24 cellular contexts compared by ENCODE assay signal in genomic region chr12:122544537-122544936, GRCh38. TPM values are rescaled to one million over a fixed set of nuclear protein-coding genes. Genes with fewer than 3 reads are reported as not detected.
A peak's percentile ranks its signal among the peaks of the same experiment; 100 is the strongest.
DNase-seq lines count a peak whose midpoint lies in the region; ATAC-seq, FAIRE-seq and TF ChIP-seq lines count a peak whose summit lies in the region.
"Had no signal": no experiment of that assay in that cellular context is flagged by ENCODE, and none has a peak within 500 bp of the region (broad histone marks: within the 10 kb centered on the region; RNA-seq: fewer than 3 reads in every experiment).

No MANE protein-coding gene starts in this region.

- SMC1A ChIA-PET in GM12878 (lab: Charles Lee; ENCODE audit: uncharacterized antibody, unreplicated experiment) = interaction anchor here (1.1 to 2.6 kb wide), 3 partner anchors 15 to 71 kb away, joined by 3 to 9 read pairs (median 5); partner anchors contain the start of gene ZCCHC8

- no peaks in the 10 kb centered on the region for H3K27me3 ChIP-seq in GM12878 (replicated peaks in 1 of 2; ENCODE audit: control insufficient read depth in 2 of 2, insufficient read depth in 2 of 2, low read length in 1 of 2)
- H3K27me3 ChIP-seq in brain microvascular endothelial cell (replicated peaks) = no peaks in the 10 kb centered on the region
- H3K27me3 ChIP-seq in Karpas-422 (ENCODE audit: low read length) = no peaks in the 10 kb centered on the region
- H3K27me3 ChIP-seq: SJSA1 had no signal

- H3K9me2 ChIP-seq in Karpas-422 (replicated peaks; ENCODE audit: insufficient read depth, low read length) = no peaks in the 10 kb centered on the region

- H3K4me3 ChIP-seq in A549 (no peak overlapping the region), GM12878 (peak overlapping the region; percentile 27; the same call in 1 of the 2 replicates), brain microvascular endothelial cell (ENCODE audit: low read depth, low read length) (no peak overlapping the region), Karpas-422 (ENCODE audit: low read length) (no peak overlapping the region)
- H3K4me3 ChIP-seq: SJSA1 had no signal

- no peak for TF ChIP-seq POLR2A in A549 (IDR thresholded peaks at IDR 0.05; ENCODE audit: low read length)
- no peak for TF ChIP-seq POLR2A in GM12878 (IDR thresholded peaks at IDR 0.05; ENCODE audit: low read depth, low read length)

- 93% methylated on average over 2 of the region's 2 CpGs for WGBS in A549 (ENCODE audit: missing lambda C conversion rate)
- WGBS in GM12878 (ENCODE audit: insufficient coverage, insufficient replicate concordance, low lambda C conversion rate, missing lambda C conversion rate) = 38% methylated on average over 2 of the region's 2 CpGs

- H3K27ac ChIP-seq in A549 (no peak overlapping the region), GM12878 (ENCODE audit: control insufficient read depth, insufficient read depth) (peak overlapping the region; percentile 76), brain microvascular endothelial cell (no peak overlapping the region), Karpas-422 (ENCODE audit: low read length) (no peak overlapping the region)
- H3K27ac ChIP-seq: SJSA1 had no signal

- RAD21 ChIA-PET in GM12878 (lab: Charles Lee; ENCODE audit: unreplicated experiment) = interaction anchor here (1.2 to 1.4 kb wide), 2 partner anchors 15 to 44 kb away, joined by 4 to 6 read pairs; partner anchors contain the start of gene ZCCHC8

- no peaks in the 10 kb centered on the region for H3K4me1 ChIP-seq in A549
- peaks cover 18% of the 10 kb centered on the region for H3K4me1 ChIP-seq in GM12878 (ENCODE audit: control insufficient read depth, insufficient read depth, low read length)
- peaks cover 14% of the 10 kb centered on the region for H3K4me1 ChIP-seq in Karpas-422 (ENCODE audit: low read length)
- H3K4me1 ChIP-seq: SJSA1 had no signal

- peaks cover 0 to 14% of the 10 kb centered on the region in 2 experiments; a peak in 3 of 4 replicates for H3K36me3 ChIP-seq in GM12878 (ENCODE audit: control insufficient read depth in 2 of 2, insufficient read depth in 2 of 2, low read length in 1 of 2)
- H3K36me3 ChIP-seq in brain microvascular endothelial cell (replicated peaks) = peaks cover 7% of the 10 kb centered on the region
- H3K36me3 ChIP-seq in Karpas-422 (ENCODE audit: insufficient read depth, low read length) = peaks cover 36% of the 10 kb centered on the region

- intact Hi-C loops in GM12878 (cut with micrococcal nuclease; ENCODE audit: unreplicated experiment) = no loop called here

- H4K20me1 ChIP-seq in GM12878 (ENCODE audit: control insufficient read depth, insufficient read depth) = no peaks in the 10 kb centered on the region
- 0 out of 2 replicates have a peak, but pooled peaks cover 3% of the 10 kb centered on the region for H4K20me1 ChIP-seq in Karpas-422 (ENCODE audit: insufficient read depth, low read depth, low read length)

- in situ Hi-C loops in GM13977 (cut with MboI; ENCODE audit: low pct_unique_long_range_greater_than_20kb, low sequenced_read_pairs, unreplicated experiment) = no loop called here
- in situ Hi-C loops in GM12878 (cut with MboI) = no loop called here
- in situ Hi-C loops in brain microvascular endothelial cell (cut with HindIII; ENCODE audit: low pct_ligation_motif_present, low sequenced_read_pairs) = no loop called here

- CTCF ChIA-PET in A549 (lab: Yijun Ruan, JAX) = no interaction called here
- CTCF ChIA-PET in GM12878 (lab: Yijun Ruan, JAX) = interaction anchor here (0.7 to 1.0 kb wide), 3 partner anchors 71 to 145 kb away, joined by 3 to 4 read pairs (median 4); no protein-coding TSS in a partner anchor

- POLR2A ChIA-PET in A549 (lab: Yijun Ruan, JAX) (no interaction called here), GM12878 (lab: Charles Lee) (interaction anchor here (0.8 to 1.1 kb wide), 2 partner anchors 9 to 44 kb away, joined by 4 read pairs; partner anchors contain the start of gene ZCCHC8)

- H2AFZ ChIP-seq in GM12878 (ENCODE audit: control insufficient read depth, low read depth, low read length) (peak overlapping the region; percentile 51), Karpas-422 (ENCODE audit: low read length) (no peak overlapping the region)

- TF ChIP-seq RAD21 in A549 (conservative IDR thresholded peaks at IDR 0.05 in 1 of 2, IDR thresholded peaks at IDR 0.05 in 1 of 2) = no peak
- TF ChIP-seq RAD21 in GM12878 (IDR thresholded peaks at IDR 0.05; ENCODE audit: insufficient read depth, low read depth, low read length) = no peak

- TF ChIP-seq CTCF in A549 (IDR thresholded peaks at IDR 0.05) (no peak), GM13977 (IDR thresholded peaks at IDR 0.05; ENCODE audit: extremely low read depth, insufficient read depth, missing control alignments) (no peak), GM12878 (IDR thresholded peaks at IDR 0.05 in 2 of 3, conservative IDR thresholded peaks at IDR 0.05 in 1 of 3; ENCODE audit: control insufficient read depth in 2 of 3, extremely low read depth in 1 of 3, insufficient read depth in 1 of 3, low read depth in 3 of 3, low read length in 3 of 3) (no peak), brain microvascular endothelial cell (IDR thresholded peaks at IDR 0.05; ENCODE audit: low read depth, low read length, missing control alignments) (no peak)

- BruUV-seq in GM12878 (replicated peaks; lab: Mats Ljungman, UMichigan) = no TSS peak

- H3K9ac ChIP-seq in GM12878 (ENCODE audit: control insufficient read depth, insufficient read depth, low read length) = no peak overlapping the region
- H3K9ac ChIP-seq in Karpas-422 (ENCODE audit: low read length) = no peak overlapping the region

- FAIRE-seq in A549 (lab: Jason Lieb, UNC) = peak; percentile 7
- no peak for FAIRE-seq in GM12878 (lab: Jason Lieb, UNC)
- FAIRE-seq: D721Med, RCC 7860 had no signal

- ATAC-seq in A549 (no peak), HG02798 (IDR thresholded peaks at IDR 0.05; ENCODE audit: poor library complexity, unreplicated experiment) (peak; percentile 37), GM12878 (peak; percentile 82), GM19324 (IDR thresholded peaks at IDR 0.05; ENCODE audit: low FRiP score, unreplicated experiment) (no peak)

- H3K9me3 ChIP-seq in A549 (no peaks in the 10 kb centered on the region), GM12878 (replicated peaks; ENCODE audit: control insufficient read depth, insufficient read depth, low read length) (no peaks in the 10 kb centered on the region), Karpas-422 (ENCODE audit: low read length) (no peaks in the 10 kb centered on the region)
- H3K9me3 ChIP-seq: SJSA1 had no signal

- DNase-seq in A549 (ENCODE audit: low read depth in 1 of 2, low spot score in 1 of 2) (no peak), GM13977 (ENCODE audit: low spot score) (peak; percentile 17), GM12878 (ENCODE audit: low read depth, low spot score) (no peak), brain microvascular endothelial cell (no peak), Karpas-422 (no peak)
- DNase-seq: 8988T, AML-193, EL, GF-D8, GOT3, HCEC 1CT, NCI-H1092 treated with DMSO at 0.1 percent for 48 hours, NCI-H146, NCI-H2029 treated with DMSO at 0.1 percent for 48 hours, NCI-H226, NCI-H510A treated with DMSO at 0.1 percent for 48 hours, NCI-H748 treated with DMSO at 0.1 percent for 48 hours, OCI-M1, T-helper 9 cell had no signal

- TF ChIP-seq EP300 in A549 (IDR thresholded peaks at IDR 0.05) (no peak), GM12878 (IDR thresholded peaks at IDR 0.05; ENCODE audit: borderline replicate concordance in 1 of 2, control insufficient read depth in 1 of 2, low read depth in 2 of 2, low read length in 2 of 2) (no peak)

- no peaks in the 10 kb centered on the region; the same call in 1 of the 2 replicates for H3K79me2 ChIP-seq in GM12878 (ENCODE audit: control insufficient read depth, insufficient read depth, low read length)
- no peaks in the 10 kb centered on the region for H3K79me2 ChIP-seq in Karpas-422 (ENCODE audit: low read length)

- H3K4me2 ChIP-seq in A549 (no peak overlapping the region), GM12878 (ENCODE audit: control insufficient read depth, insufficient read depth) (peak overlapping the region; percentile 68), Karpas-422 (ENCODE audit: low read depth, low read length, poor library complexity, severe bottlenecking) (no peak overlapping the region)

RNA-seq across cellular contexts. Expression of gene KNTC1, which starts 17.5 kb away (rescaled TPM):
- 61.1 and 68.7 TPM in 2 replicates for polyA plus RNA-seq in A549 (2011; rRNA removed)
- polyA plus RNA-seq in A549 (2012; cell fraction: cytosol; rRNA removed) = 26.6 and 29.2 TPM in 2 replicates
- 80.4 and 119 TPM in 2 replicates for polyA plus RNA-seq in A549 (2012; cell fraction: nucleus; rRNA removed)
- polyA plus RNA-seq in A549 (2017; fragmentation: RNase III; extraction: RNeasy Plus Mini Kit Qiagen cat#74134 plus additional on column Dnase treatment) = 30.6 to 34.3 TPM (median 33.8 TPM) in 3 replicates
- 53.5 and 53.8 TPM in 2 replicates for polyA minus RNA-seq in A549 (2011; rRNA and poly(A)+ RNA removed)
- 424 and 439 TPM in 2 replicates for total RNA-seq in GM12878 (2013; cell fraction: nucleolus; rRNA removed)
- 91.4 and 102 TPM in 2 replicates for total RNA-seq in GM12878 (2014; rRNA removed)
- total RNA-seq in GM12878 (2014; rRNA removed; fragmentation: Illumina TruSeq; extraction: Trizol) = 118 and 120 TPM in 2 replicates
- 63.0 and 68.3 TPM in 2 replicates for total RNA-seq in GM12878 (2021)
- 27.9 TPM for polyA plus RNA-seq in GM12878 (2011; ENCODE audit: low read depth)
- 88.6 and 112 TPM in 2 replicates for polyA plus RNA-seq in GM12878 (2011; rRNA removed)
- 41.4 and 51.7 TPM in 2 replicates for polyA plus RNA-seq in GM12878 (2011; cell fraction: cytosol; rRNA removed)
- 199 and 216 TPM in 2 replicates for polyA plus RNA-seq in GM12878 (2011; cell fraction: nucleus; rRNA removed)
- 43.3 and 48.1 TPM in 2 replicates for polyA plus RNA-seq in GM12878 (2012)
- polyA plus RNA-seq in GM12878 (2014; fragmentation: Illumina TruSeq; extraction: Trizol) = 84.2 and 111 TPM in 2 replicates
- polyA plus RNA-seq in GM12878 (2014; fragmentation: Nextera tagmentation; extraction: Ambion mirVana) = 10 to 100 TPM; 37.2 to 38.3 TPM
- polyA plus RNA-seq in GM12878 (2014; rRNA removed) = 80.2 and 95.0 TPM in 2 replicates
- polyA plus RNA-seq in GM12878 (2016; fragmentation: Nextera tagmentation; extraction: Ambion mirVana) = 10 to 100 TPM; 52.9 to 64.8 TPM
- 92.1 and 101 TPM in 2 replicates for polyA minus RNA-seq in GM12878 (2011; rRNA and poly(A)+ RNA removed)
- polyA minus RNA-seq in GM12878 (2011; cell fraction: cytosol; rRNA and poly(A)+ RNA removed) = 27.3 and 41.9 TPM in 2 replicates
- polyA minus RNA-seq in GM12878 (2011; cell fraction: nucleus; rRNA and poly(A)+ RNA removed) = 88.3 and 135 TPM in 2 replicates
- 25.4 and 65.9 TPM in 2 replicates for total RNA-seq in Karpas-422 (2014; rRNA removed; shearing (Covaris generic); ENCODE audit: low replicate concordance)

RNA-seq across cellular contexts. Expression of gene RSRC2, which starts 17.8 kb away (rescaled TPM):
- polyA plus RNA-seq in A549 (2011; rRNA removed) (43.0 and 83.3 TPM in 2 replicates), A549 (2017; fragmentation: RNase III; extraction: RNeasy Plus Mini Kit Qiagen cat#74134 plus additional on column Dnase treatment) (72.2 to 75.3 TPM (median 72.8 TPM) in 3 replicates), GM12878 (2011; rRNA removed) (78.4 and 117 TPM in 2 replicates), GM12878 (2014; fragmentation: Illumina TruSeq; extraction: Trizol) (112 and 155 TPM in 2 replicates), GM12878 (2014; fragmentation: Nextera tagmentation; extraction: Ambion mirVana) (10 to 100 TPM; 49.8 to 52.3 TPM), GM12878 (2014; rRNA removed) (56.5 and 63.2 TPM in 2 replicates), GM12878 (2016; fragmentation: Nextera tagmentation; extraction: Ambion mirVana) (10 to 100 TPM; 56.2 to 62.7 TPM)
- 17.7 and 24.0 TPM in 2 replicates for polyA plus RNA-seq in A549 (2012; cell fraction: cytosol; rRNA removed)
- polyA plus RNA-seq in A549 (2012; cell fraction: nucleus; rRNA removed) = 21.8 and 27.1 TPM in 2 replicates
- polyA minus RNA-seq in A549 (2011; rRNA and poly(A)+ RNA removed) = 20.0 and 20.8 TPM in 2 replicates
- 286 and 330 TPM in 2 replicates for total RNA-seq in GM12878 (2013; cell fraction: nucleolus; rRNA removed)
- total RNA-seq in GM12878 (2014; rRNA removed) (53.1 and 58.6 TPM in 2 replicates), GM12878 (2014; rRNA removed; fragmentation: Illumina TruSeq; extraction: Trizol) (111 and 114 TPM in 2 replicates), GM12878 (2021) (50.3 and 58.4 TPM in 2 replicates)
- polyA plus RNA-seq in GM12878 (2011; ENCODE audit: low read depth) = 48.7 TPM
- polyA plus RNA-seq in GM12878 (2011; cell fraction: cytosol; rRNA removed) = 19.2 and 20.0 TPM in 2 replicates
- polyA plus RNA-seq in GM12878 (2011; cell fraction: nucleus; rRNA removed) = 101 and 108 TPM in 2 replicates
- polyA plus RNA-seq in GM12878 (2012) = 62.0 and 71.1 TPM in 2 replicates
- 25.2 and 30.7 TPM in 2 replicates for polyA minus RNA-seq in GM12878 (2011; rRNA and poly(A)+ RNA removed)
- 11.7 and 14.7 TPM in 2 replicates for polyA minus RNA-seq in GM12878 (2011; cell fraction: cytosol; rRNA and poly(A)+ RNA removed)
- 40.9 and 71.0 TPM in 2 replicates for polyA minus RNA-seq in GM12878 (2011; cell fraction: nucleus; rRNA and poly(A)+ RNA removed)
- 71.4 and 71.9 TPM in 2 replicates for total RNA-seq in Karpas-422 (2014; rRNA removed; shearing (Covaris generic); ENCODE audit: low replicate concordance)

RNA-seq across cellular contexts. Expression of gene ZCCHC8, which starts 43.8 kb away (rescaled TPM):
- polyA plus RNA-seq in A549 (2011; rRNA removed) (35.6 and 40.1 TPM in 2 replicates), A549 (2017; fragmentation: RNase III; extraction: RNeasy Plus Mini Kit Qiagen cat#74134 plus additional on column Dnase treatment) (20.9 to 23.2 TPM (median 21.1 TPM) in 3 replicates), GM12878 (2011; rRNA removed) (26.2 and 36.2 TPM in 2 replicates), GM12878 (2014; fragmentation: Illumina TruSeq; extraction: Trizol) (34.8 and 46.5 TPM in 2 replicates), GM12878 (2014; fragmentation: Nextera tagmentation; extraction: Ambion mirVana) (1 to 10 TPM; 8.8 to 9.4 TPM), GM12878 (2014; rRNA removed) (21.1 and 21.8 TPM in 2 replicates), GM12878 (2016; fragmentation: Nextera tagmentation; extraction: Ambion mirVana) (10 to 100 TPM; 16.9 to 18.7 TPM)
- polyA plus RNA-seq in A549 (2012; cell fraction: cytosol; rRNA removed) = 17.0 and 18.9 TPM in 2 replicates
- 27.9 and 41.5 TPM in 2 replicates for polyA plus RNA-seq in A549 (2012; cell fraction: nucleus; rRNA removed)
- 22.8 and 23.7 TPM in 2 replicates for polyA minus RNA-seq in A549 (2011; rRNA and poly(A)+ RNA removed)
- total RNA-seq in GM12878 (2013; cell fraction: nucleolus; rRNA removed) = 92.1 and 101 TPM in 2 replicates
- total RNA-seq in GM12878 (2014; rRNA removed) (23.6 and 25.1 TPM in 2 replicates), GM12878 (2014; rRNA removed; fragmentation: Illumina TruSeq; extraction: Trizol) (28.9 and 30.3 TPM in 2 replicates), GM12878 (2021) (20.6 and 22.2 TPM in 2 replicates)
- 10.1 TPM for polyA plus RNA-seq in GM12878 (2011; ENCODE audit: low read depth)
- 19.7 and 20.7 TPM in 2 replicates for polyA plus RNA-seq in GM12878 (2011; cell fraction: cytosol; rRNA removed)
- polyA plus RNA-seq in GM12878 (2011; cell fraction: nucleus; rRNA removed) = 37.9 and 38.8 TPM in 2 replicates
- polyA plus RNA-seq in GM12878 (2012) = 15.6 and 19.7 TPM in 2 replicates
- polyA minus RNA-seq in GM12878 (2011; rRNA and poly(A)+ RNA removed) = 17.3 and 20.3 TPM in 2 replicates
- 7.4 and 8.8 TPM in 2 replicates for polyA minus RNA-seq in GM12878 (2011; cell fraction: cytosol; rRNA and poly(A)+ RNA removed)
- 10.2 and 13.4 TPM in 2 replicates for polyA minus RNA-seq in GM12878 (2011; cell fraction: nucleus; rRNA and poly(A)+ RNA removed)
- 30.8 and 35.3 TPM in 2 replicates for total RNA-seq in Karpas-422 (2014; rRNA removed; shearing (Covaris generic); ENCODE audit: low replicate concordance)

Comparison
In these comparisons a context has a peak if more than half of its experiments do, and no peak if none do; other contexts are left out.
1. ATAC-seq: peak in HG02798 (single experiment) and GM12878 (single experiment); none in A549 (0 of 2) and GM19324 (single experiment).